Comparison of ENCODE assay signal across 14 cellular contexts in genomic region chr22:41347066-41347859, GRCh38.
"Had no signal": no experiment of that assay in that cellular context is flagged by ENCODE, and none has a peak within 500 bp of the region (broad histone marks: within the 10 kb centered on the region; RNA-seq: fewer than 3 reads in every experiment).

No MANE protein-coding gene starts in this region.

- H3K9me3 ChIP-seq: tibial nerve, uterus had no signal

- H3K36me3 ChIP-seq: uterus had no signal

- DNase-seq: activated CD4-positive, alpha-beta T cell treated with anti-CD3 and anti-CD28 coated beads, Interleukin-2, amount 50 U/mL, for 48 hours; activated naive CD4-positive, alpha-beta T cell treated with anti-CD3 and anti-CD28 coated beads, Interleukin-2, amount 50 U/mL, for 16 hours; activated T-cell treated with anti-CD3 and anti-CD28 coated beads, Interleukin-2, amount 50 U/mL, for 1 hour; foreskin fibroblast; immature natural killer cell; stimulated activated CD4-positive, alpha-beta T cell treated with anti-CD3 and anti-CD28 coated beads, Interleukin-4, amount 100 ng/mL, for 4 hours; stimulated activated CD8-positive, alpha-beta memory T cell treated with anti-CD3 and anti-CD28 coated beads, Interleukin-4, amount 100 ng/mL, for 48 hours; stimulated activated naive CD4-positive, alpha-beta T cell treated with Interleukin-2 at 50 U/mL for 16 hours; T-helper 17 cell; uterus; WERI-Rb-1 had no signal

- H3K4me1 ChIP-seq: uterus had no signal

- H3K27ac ChIP-seq: coronary artery, tibial nerve, uterus, WERI-Rb-1 had no signal

- H3K27me3 ChIP-seq: tibial nerve, uterus had no signal

- H3K4me3 ChIP-seq: coronary artery, smooth muscle cell, tibial nerve, uterus had no signal

- ATAC-seq: T-helper 17 cell had no signal
